Comparison of ENCODE assay signal across 16 cellular contexts in the genomic region with DNA sequence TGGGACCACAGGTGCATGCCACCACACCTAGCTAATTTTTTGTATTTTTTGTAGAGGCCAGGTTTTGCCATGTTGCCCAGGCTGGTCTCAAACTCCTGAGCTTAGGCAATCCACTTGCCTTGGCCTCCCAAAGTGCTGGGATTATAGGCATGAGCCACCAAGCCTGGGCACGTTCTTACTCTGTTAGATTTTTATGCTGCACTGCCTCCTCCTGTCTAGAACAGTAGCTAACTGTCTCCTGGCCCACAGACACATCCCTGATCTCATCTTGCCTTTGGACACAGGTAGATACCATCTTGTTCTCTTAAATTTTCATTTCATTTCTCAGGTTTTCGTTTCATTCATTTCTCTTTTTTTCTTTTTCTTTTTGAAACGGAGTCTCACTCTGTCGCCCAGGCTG. TPM values are rescaled to one million over a fixed set of nuclear protein-coding genes. Genes with fewer than 3 reads are reported as not detected.
DNase-seq lines count a peak whose midpoint lies in the region; ATAC-seq, FAIRE-seq and TF ChIP-seq lines count a peak whose summit lies in the region.
"Had no signal": no experiment of that assay in that cellular context is flagged by ENCODE, and none has a peak within 500 bp of the region (broad histone marks: within the 10 kb centered on the region; RNA-seq: fewer than 3 reads in every experiment).

No MANE protein-coding gene starts in this region.

- no peak overlapping the region for H3K4me3 ChIP-seq in A549
- H3K4me3 ChIP-seq in GM12865 (ENCODE audit: low read depth, low read length) = no peak overlapping the region
- H3K4me3 ChIP-seq in Panc1 (ENCODE audit: low read depth in 2 of 2, low read length in 2 of 2) = no peak overlapping the region
- no peak overlapping the region for H3K4me3 ChIP-seq in esophagus squamous epithelium
- H3K4me3 ChIP-seq in SJCRH30 = no peak overlapping the region
- H3K4me3 ChIP-seq: gastrocnemius medialis, uterus had no signal

- in situ Hi-C loops in Panc1 (cut with HindIII; ENCODE audit: low pct_unique_long_range_greater_than_20kb, low sequenced_read_pairs) = no loop called here

- H3K4me2 ChIP-seq in A549 = no peak overlapping the region

- H3K9me3 ChIP-seq in A549 (no peaks in the 10 kb centered on the region), Panc1 (ENCODE audit: control insufficient read depth, insufficient read depth, low read depth, low read length) (no peaks in the 10 kb centered on the region), esophagus squamous epithelium (no peaks in the 10 kb centered on the region), SJCRH30 (replicated peaks) (no peaks in the 10 kb centered on the region)
- H3K9me3 ChIP-seq: gastrocnemius medialis, uterus had no signal

- peak in 1 of 2 experiments; percentile 59; a peak in 1 of 6 replicates for ATAC-seq in A549
- ATAC-seq in Panc1 = peak; percentile 66
- ATAC-seq: gastrocnemius medialis had no signal

- no TSS peak for BruUV-seq in Panc1 (replicated peaks; lab: Mats Ljungman, UMichigan)

- FAIRE-seq in A549 (lab: Jason Lieb, UNC) = no peak

- TF ChIP-seq POLR2A in A549 (IDR thresholded peaks at IDR 0.05; ENCODE audit: low read length) (no peak), esophagus squamous epithelium (IDR thresholded peaks at IDR 0.05) (no peak)

- TF ChIP-seq EP300 in A549 (IDR thresholded peaks at IDR 0.05) = no peak

- peak in 1 of 2 experiments; percentile 23 for DNase-seq in A549 (ENCODE audit: low read depth in 1 of 2, low spot score in 1 of 2)
- peak; percentile 14 for DNase-seq in GM12865 (ENCODE audit: low read depth)
- DNase-seq in Panc1 (ENCODE audit: low read depth, low spot score) = no peak
- DNase-seq in esophagus squamous epithelium (lab: John Stamatoyannopoulos, UW) = no peak
- no peak for DNase-seq in NCI-H69 (lab: John Stamatoyannopoulos, UW)
- DNase-seq in SJCRH30 = no peak
- DNase-seq in GM19238 (ENCODE audit: insufficient read length, low spot score) = no peak
- no peak for DNase-seq in Kasumi-1 (lab: John Stamatoyannopoulos, UW)
- DNase-seq: activated CD4-positive, alpha-beta T cell treated with anti-CD3 and anti-CD28 coated beads, Interleukin-2, amount 10 ng/mL, durations not matched to agents 24 days and 14 days; activated naive CD8-positive, alpha-beta T cell treated with anti-CD3 and anti-CD28 coated beads for 36 hours; activated T-cell treated with anti-CD3 and anti-CD28 coated beads for 4 hours; gastrocnemius medialis; MV-4-11; posterior cingulate gyrus; T-helper 9 cell; uterus had no signal

- CTCF ChIA-PET in A549 (lab: Yijun Ruan, JAX) (interaction anchor here (0.9 to 2.6 kb wide), 6 partner anchors 9 to 217 kb away, joined by 3 to 15 read pairs (median 4); partner anchors contain the start of gene STK17A), Panc1 (lab: Charles Lee) (no interaction called here)

- H3K27me3 ChIP-seq in Panc1 (ENCODE audit: control insufficient read depth, insufficient read depth, low read length) = no peaks in the 10 kb centered on the region
- no peaks in the 10 kb centered on the region for H3K27me3 ChIP-seq in esophagus squamous epithelium
- no peaks in the 10 kb centered on the region for H3K27me3 ChIP-seq in SJCRH30
- H3K27me3 ChIP-seq: gastrocnemius medialis, uterus had no signal

- TF ChIP-seq CTCF in A549 (IDR thresholded peaks at IDR 0.05) (0 out of 3 replicates have a peak, but pooled peaks have one; percentile 13), GM12865 (IDR thresholded peaks at IDR 0.05; ENCODE audit: insufficient read depth, low read depth, low read length, missing control alignments) (no peak), Panc1 (IDR thresholded peaks at IDR 0.05) (no peak), esophagus squamous epithelium (IDR thresholded peaks at IDR 0.05) (peak in 4 of 6 experiments; percentile 16 to 57 (median 28))

- no peaks in the 10 kb centered on the region for H3K4me1 ChIP-seq in A549
- no peaks in the 10 kb centered on the region for H3K4me1 ChIP-seq in Panc1 (ENCODE audit: control insufficient read depth, insufficient read depth, low read length)
- H3K4me1 ChIP-seq in esophagus squamous epithelium = no peaks in the 10 kb centered on the region
- H3K4me1 ChIP-seq in SJCRH30 = no peaks in the 10 kb centered on the region
- H3K4me1 ChIP-seq: gastrocnemius medialis, uterus had no signal

- no peaks in the 10 kb centered on the region for H3K36me3 ChIP-seq in Panc1 (ENCODE audit: control insufficient read depth, insufficient read depth, low read length)
- peaks cover 0 to 88% (median 23%) of the 10 kb centered on the region in 3 donors for H3K36me3 ChIP-seq in esophagus squamous epithelium
- peaks cover 8% of the 10 kb centered on the region; the same call in 1 of the 2 replicates for H3K36me3 ChIP-seq in SJCRH30
- H3K36me3 ChIP-seq: uterus had no signal

- POLR2A ChIA-PET in A549 (lab: Yijun Ruan, JAX) = no interaction called here
- POLR2A ChIA-PET in Panc1 (lab: Charles Lee) = no interaction called here

- intact Hi-C loops in Panc1 (cut with micrococcal nuclease; ENCODE audit: unreplicated experiment) = no loop called here
- intact Hi-C loops in esophagus squamous epithelium (cut with DNase I) = no loop called here

- H3K27ac ChIP-seq in A549 (no peak overlapping the region), Panc1 (ENCODE audit: low read length) (no peak overlapping the region), esophagus squamous epithelium (no peak overlapping the region), SJCRH30 (no peak overlapping the region)
- H3K27ac ChIP-seq: gastrocnemius medialis, uterus had no signal

- 89% methylated on average over 4 of the region's 4 CpGs for WGBS in A549 (ENCODE audit: missing lambda C conversion rate)
- 62 to 84% methylated on average over 4 of the region's 4 CpGs for WGBS in esophagus squamous epithelium, 2 donors

- TF ChIP-seq RAD21 in A549 (conservative IDR thresholded peaks at IDR 0.05 in 1 of 2, IDR thresholded peaks at IDR 0.05 in 1 of 2) = peak; percentile 24 to 41; a peak in 1 of 5 replicates

TF ChIP-seq in A549, 52 proteins besides CTCF, POLR2A, EP300 and RAD21:
- TF ChIP-seq, protein P1, sequence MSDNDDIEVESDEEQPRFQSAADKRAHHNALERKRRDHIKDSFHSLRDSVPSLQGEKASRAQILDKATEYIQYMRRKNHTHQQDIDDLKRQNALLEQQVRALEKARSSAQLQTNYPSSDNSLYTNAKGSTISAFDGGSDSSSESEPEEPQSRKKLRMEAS (IDR thresholded peaks at IDR 0.05) = no peak
- TF ChIP-seq CBX8 (IDR thresholded peaks at IDR 0.05) (no peak), KDM5A (IDR thresholded peaks at IDR 0.05) (no peak), EHF (CRISPR knock-in tag; IDR thresholded peaks at IDR 0.05) (no peak), RNF2 (IDR thresholded peaks at IDR 0.05; ENCODE audit: borderline replicate concordance, low read depth) (no peak), HOXB5 (CRISPR knock-in tag; IDR thresholded peaks at IDR 0.05) (no peak), TFCP2L1 (CRISPR knock-in tag; IDR thresholded peaks at IDR 0.05) (no peak), ZFP36 (IDR thresholded peaks at IDR 0.05; ENCODE audit: borderline replicate concordance, partially characterized antibody) (no peak), MYC (IDR thresholded peaks at IDR 0.05; ENCODE audit: borderline replicate concordance, low read length) (no peak), ELK1 (IDR thresholded peaks at IDR 0.05; ENCODE audit: low read depth, low read length) (no peak)

RNA-seq across cellular contexts. Expression of gene BLVRA, which starts 41.1 kb away (rescaled TPM):
- polyA plus RNA-seq in A549 (2011; rRNA removed) (71.3 and 85.4 TPM in 2 replicates), A549 (2017; fragmentation: RNase III; extraction: RNeasy Plus Mini Kit Qiagen cat#74134 plus additional on column Dnase treatment) (65.2 to 76.5 TPM (median 68.5 TPM) in 3 replicates)
- 50.1 and 63.7 TPM in 2 replicates for polyA plus RNA-seq in A549 (2012; cell fraction: cytosol; rRNA removed)
- 23.7 and 31.3 TPM in 2 replicates for polyA plus RNA-seq in A549 (2012; cell fraction: nucleus; rRNA removed)
- polyA minus RNA-seq in A549 (2011; rRNA and poly(A)+ RNA removed) = 29.5 and 36.9 TPM in 2 replicates
- total RNA-seq in Panc1 (2021; ENCODE audit: unreplicated experiment) (85.5 TPM), esophagus squamous epithelium (10 to 100 TPM; 34.2 to 83.2 (median 60.4) TPM)
- 130 TPM for polyA plus RNA-seq in Panc1 (2012; ENCODE audit: insufficient read length)
- total RNA-seq in SJCRH30 (2014; rRNA removed; shearing (Covaris generic)) = 42.0 and 42.8 TPM in 2 replicates

Comparison
In these comparisons a context has a peak if more than half of its experiments do, and no peak if none do; other contexts are left out.
1. CTCF ChIP-seq: peak in A549 (single experiment) and esophagus squamous epithelium (4 of 6); none in GM12865 (single experiment) and Panc1 (single experiment).